ENCODE assay signal across 9 cellular contexts in the genomic region with DNA sequence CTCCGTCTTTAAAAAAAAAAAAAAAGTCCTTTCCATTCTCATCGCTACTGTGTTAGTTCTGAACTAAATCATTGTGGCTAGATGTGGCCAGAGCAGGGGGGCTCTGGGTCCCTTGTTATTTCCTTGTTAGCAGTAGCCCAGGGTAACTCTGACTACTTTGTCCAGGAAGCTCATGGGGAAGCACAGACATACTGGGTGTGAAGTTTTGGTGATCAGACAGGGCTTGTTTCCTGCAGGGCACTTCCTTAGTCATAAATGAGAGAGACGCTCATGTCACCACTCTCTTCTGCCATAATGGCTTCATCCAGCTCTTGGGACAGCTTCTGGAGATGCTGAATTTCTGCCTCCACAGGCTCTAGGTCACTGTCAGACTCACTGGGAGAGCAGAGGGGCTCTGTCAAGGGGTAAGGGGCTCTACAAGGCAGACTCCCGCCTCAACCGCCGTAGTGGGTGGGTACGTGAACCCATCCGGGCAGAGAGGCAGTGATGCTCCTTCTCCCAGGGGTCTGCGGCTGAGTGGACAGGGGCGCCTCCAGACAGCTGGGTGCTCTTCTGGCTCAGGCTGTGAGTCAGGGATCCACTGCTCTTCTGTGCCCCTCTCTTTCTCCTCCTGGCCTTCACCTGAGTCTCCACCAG. TPM values are rescaled to one million over a fixed set of nuclear protein-coding genes. Genes with fewer than 3 reads are reported as not detected.
A peak's percentile ranks its signal among the peaks of the same experiment; 100 is the strongest.
DNase-seq lines count a peak whose midpoint lies in the region; ATAC-seq and TF ChIP-seq lines count a peak whose summit lies in the region.
"Had no signal": no experiment of that assay in that cellular context is flagged by ENCODE, and none has a peak within 500 bp of the region (broad histone marks: within the 10 kb centered on the region; RNA-seq: fewer than 3 reads in every experiment).

No MANE protein-coding gene starts in this region.

- peak; percentile 78 for ATAC-seq in HG03520 (IDR thresholded peaks at IDR 0.05; ENCODE audit: unreplicated experiment)
- ATAC-seq in stimulated activated naive B cell treated with anti-CD40 and anti-IgM and Interleukin-4, amounts not matched to agents 10 μg/mL and 1 μg/mL and 100 μg/mL, for 72 hours (replicated peaks), result peak; percentile 82 to 92

- H3K27me3 ChIP-seq in GM23248 (replicated peaks; ENCODE audit: insufficient read depth), result no peaks in the 10 kb centered on the region

- TF ChIP-seq CTCF in HFFc6 (IDR thresholded peaks at IDR 0.05), result no peak

- H3K36me3 Mint-ChIP-seq in stimulated activated naive B cell treated with anti-CD40 and anti-IgM and Interleukin-4, amounts not matched to agents 10 μg/mL and 1 μg/mL and 100 μg/mL, for 72 hours, result peaks cover 14 to 28% of the 10 kb centered on the region in 2 donors
- no peaks in the 10 kb centered on the region for H3K36me3 Mint-ChIP-seq in HFFc6 (ENCODE audit: low read depth)

- H3K4me1 ChIP-seq in GM23248 (ENCODE audit: insufficient read depth), result peaks cover 22% of the 10 kb centered on the region
- H3K4me1 ChIP-seq: prostate gland had no signal

- in situ Hi-C loops in GM23248 (cut with MboI), result no loop called here

- peaks cover 71% of the 10 kb centered on the region for H3K79me2 ChIP-seq in GM23248 (ENCODE audit: insufficient read depth)

- no peak overlapping the region for H3K9ac ChIP-seq in GM23248

- peaks cover 14% of the 10 kb centered on the region; the same call in 1 of the 2 replicates for H3F3A ChIP-seq in GM23248 (ENCODE audit: insufficient read depth)

- peak overlapping the region in 1 of 2 donors; percentile 36 for H3K4me3 Mint-ChIP-seq in stimulated activated naive B cell treated with anti-CD40 and anti-IgM and Interleukin-4, amounts not matched to agents 10 μg/mL and 1 μg/mL and 100 μg/mL, for 72 hours
- no peak overlapping the region for H3K4me3 Mint-ChIP-seq in HFFc6

- H3K27ac ChIP-seq in GM23248, result no peak overlapping the region
- H3K27ac ChIP-seq: prostate gland had no signal

- H3K27me3 Mint-ChIP-seq in stimulated activated naive B cell treated with anti-CD40 and anti-IgM and Interleukin-4, amounts not matched to agents 10 μg/mL and 1 μg/mL and 100 μg/mL, for 72 hours, result no peaks in the 10 kb centered on the region
- H3K27me3 Mint-ChIP-seq in HFFc6 (ENCODE audit: insufficient read depth), result no peaks in the 10 kb centered on the region

- H3K9me2 ChIP-seq in GM23248 (ENCODE audit: insufficient read depth), result no peaks in the 10 kb centered on the region

- H3K9me3 ChIP-seq in GM23248 (ENCODE audit: low read depth), result no peaks in the 10 kb centered on the region
- H3K9me3 ChIP-seq: prostate gland had no signal

- H3K4me2 ChIP-seq in GM23248 (ENCODE audit: unreplicated experiment), result no peak overlapping the region

- H4K20me1 ChIP-seq in GM23248 (ENCODE audit: insufficient read depth), result no peaks in the 10 kb centered on the region

- DNase-seq in activated T-cell treated with anti-CD3 and anti-CD28 coated beads for 1 hour (ENCODE audit: low read depth) (peak; percentile 17), activated T-cell treated with anti-CD3 and anti-CD28 coated beads for 4 hours (no peak), HFFc6 (no peak), GM23248 (no peak), NAMALWA (ENCODE audit: low spot score) (no peak)
- DNase-seq in activated naive CD8-positive, alpha-beta T cell treated with anti-CD3 and anti-CD28 coated beads, Interleukin-2, amount 50 U/mL, for 16 hours (ENCODE audit: low read depth, low spot score), result peak; percentile 21
- DNase-seq in stimulated activated naive B cell treated with anti-CD40 and anti-IgM and Interleukin-4, amounts not matched to agents 10 μg/mL and 1 μg/mL and 100 μg/mL, for 72 hours, result no peak

- no peak overlapping the region for H3K4me3 ChIP-seq in GM23248
- H3K4me3 ChIP-seq: prostate gland had no signal

- H3K9me3 Mint-ChIP-seq in stimulated activated naive B cell treated with anti-CD40 and anti-IgM and Interleukin-4, amounts not matched to agents 10 μg/mL and 1 μg/mL and 100 μg/mL, for 72 hours, result peaks cover 4% of the 10 kb centered on the region in 2 donors
- H3K9me3 Mint-ChIP-seq in HFFc6, result no peaks in the 10 kb centered on the region

- peak overlapping the region; percentile 76 for H3K27ac Mint-ChIP-seq in stimulated activated naive B cell treated with anti-CD40 and anti-IgM and Interleukin-4, amounts not matched to agents 10 μg/mL and 1 μg/mL and 100 μg/mL, for 72 hours
- no peak overlapping the region for H3K27ac Mint-ChIP-seq in HFFc6

- no peaks in the 10 kb centered on the region for H3K36me3 ChIP-seq in GM23248 (ENCODE audit: low read depth)
- H3K36me3 ChIP-seq: prostate gland had no signal

- no peak overlapping the region for H2AFZ ChIP-seq in GM23248

- H3K4me1 Mint-ChIP-seq in stimulated activated naive B cell treated with anti-CD40 and anti-IgM and Interleukin-4, amounts not matched to agents 10 μg/mL and 1 μg/mL and 100 μg/mL, for 72 hours, result peaks cover 38 to 83% of the 10 kb centered on the region in 2 donors
- H3K4me1 Mint-ChIP-seq in HFFc6 (ENCODE audit: low read depth), result peaks cover 19% of the 10 kb centered on the region

- 94 to 98% methylated on average over 10 of the region's 10 CpGs for WGBS in GM23248 (ENCODE audit: low coverage in 1 of 2, low lambda C conversion rate in 2 of 2, missing lambda C conversion rate in 2 of 2), 2 experiments

RNA-seq across cellular contexts. Expression of gene STIM2, which starts 12.9 kb away (rescaled TPM):
- total RNA-seq in HFFc6 (2021; fragmentation: NEBNext Ultra II Directional; extraction: Animal tissue kit (Norgen Biotek cat#: 25700)), result 10 to 100 TPM; 13.7 to 17.1 (median 16.0) TPM
- 13.8 and 16.7 TPM in 2 replicates for total RNA-seq in GM23248 (2014; rRNA removed; shearing (Covaris generic))
- polyA plus RNA-seq in GM23248 (2016; fragmentation: Nextera tagmentation; extraction: Ambion mirVana), result 10.7 and 10.8 TPM in 2 replicates

Comparison
In these comparisons a context has a peak if more than half of its experiments do, and no peak if none do; other contexts are left out.
1. DNase-seq: peak in activated T-cell treated with anti-CD3 and anti-CD28 coated beads for 1 hour (single experiment) and activated naive CD8-positive, alpha-beta T cell treated with anti-CD3 and anti-CD28 coated beads, Interleukin-2, amount 50 U/mL, for 16 hours (single experiment); none in activated T-cell treated with anti-CD3 and anti-CD28 coated beads for 4 hours (single experiment), stimulated activated naive B cell treated with anti-CD40 and anti-IgM and Interleukin-4, amounts not matched to agents 10 μg/mL and 1 μg/mL and 100 μg/mL, for 72 hours (single experiment), HFFc6 (single experiment), GM23248 (single experiment) and NAMALWA (single experiment).